ENCODE assay signal across 9 cellular contexts in genomic region chr3:49029563-49029884, GRCh38. TPM values are rescaled to one million over a fixed set of nuclear protein-coding genes. Genes with fewer than 3 reads are reported as not detected.
A peak's percentile ranks its signal among the peaks of the same experiment; 100 is the strongest.
DNase-seq lines count a peak whose midpoint lies in the region; ATAC-seq and TF ChIP-seq lines count a peak whose summit lies in the region.
"Had no signal": no experiment of that assay in that cellular context is flagged by ENCODE, and none has a peak within 500 bp of the region (broad histone marks: within the 10 kb centered on the region; RNA-seq: fewer than 3 reads in every experiment).

No MANE protein-coding gene starts in this region.

- H3K4me3 Mint-ChIP-seq in activated CD8-positive, alpha-beta T cell treated with anti-CD3 and anti-CD28 coated beads, Interleukin-2, amount 10 ng/mL, durations not matched to agents 7 days and 5 days: peak overlapping the region; percentile 92

- no peak for TF ChIP-seq POLR2A in spleen (IDR thresholded peaks at IDR 0.05)

- H3K27ac Mint-ChIP-seq in activated CD8-positive, alpha-beta T cell treated with anti-CD3 and anti-CD28 coated beads, Interleukin-2, amount 10 ng/mL, durations not matched to agents 7 days and 5 days: peak overlapping the region; percentile 96

- 1 to 4% (median 2%) methylated on average over 7 of the region's 7 CpGs for WGBS in spleen, 5 donors

- no peak for TF ChIP-seq CTCF in spleen (IDR thresholded peaks at IDR 0.05 in 8 of 11, conservative IDR thresholded peaks at IDR 0.05 in 3 of 11)

- CTCF ChIA-PET in activated CD8-positive, alpha-beta T cell treated with anti-CD3 and anti-CD28 coated beads, Interleukin-2, amount 10 ng/mL, durations not matched to agents 7 days and 5 days (lab: Charles Lee): interaction anchor here (1.0 to 2.2 kb wide), 5 partner anchors 12 to 64 kb away, joined by 3 to 23 read pairs (median 8); partner anchors contain the start of genes DALRD3, P4HTM and QRICH1

- peaks cover 47% of the 10 kb centered on the region for H3K4me1 Mint-ChIP-seq in activated CD8-positive, alpha-beta T cell treated with anti-CD3 and anti-CD28 coated beads, Interleukin-2, amount 10 ng/mL, durations not matched to agents 7 days and 5 days (ENCODE audit: low read depth)

- H3K9ac ChIP-seq in HUES6 (ENCODE audit: low read length) (no peak overlapping the region), iPS-18a (ENCODE audit: low read length) (no peak overlapping the region)

- no peaks in the 10 kb centered on the region for H3K9me3 Mint-ChIP-seq in activated CD8-positive, alpha-beta T cell treated with anti-CD3 and anti-CD28 coated beads, Interleukin-2, amount 10 ng/mL, durations not matched to agents 7 days and 5 days (ENCODE audit: insufficient read depth)

- DNase-seq in activated CD8-positive, alpha-beta T cell treated with anti-CD3 and anti-CD28 coated beads, Interleukin-2, amount 10 ng/mL, durations not matched to agents 7 days and 5 days: no peak
- DNase-seq in spleen: no peak
- DNase-seq in SKM-1 (lab: John Stamatoyannopoulos, UW; ENCODE audit: unreplicated experiment): no peak
- no peak for DNase-seq in islet precursor cell
- DNase-seq in NCI-H187 treated with DMSO at 0.1 percent for 48 hours (lab: John Stamatoyannopoulos, UW): no peak
- DNase-seq in stimulated activated CD4-positive, alpha-beta T cell treated with anti-CD3 and anti-CD28 coated beads, Interleukin-1b, Interleukin-23, amount 100 ng/mL, for 48 hours: no peak
- DNase-seq: cortex of kidney had no signal

- no peaks in the 10 kb centered on the region for H3K27me3 Mint-ChIP-seq in activated CD8-positive, alpha-beta T cell treated with anti-CD3 and anti-CD28 coated beads, Interleukin-2, amount 10 ng/mL, durations not matched to agents 7 days and 5 days (ENCODE audit: low read depth)

- H3K27ac ChIP-seq in HUES6 (ENCODE audit: low read depth, low read length) (no peak overlapping the region), iPS-18a (ENCODE audit: low read length) (no peak overlapping the region), spleen (peak overlapping the region; percentile 77 to 94 (median 92))

- peak overlapping the region; percentile 12; the same call in 1 of the 2 replicates for H3K4me3 ChIP-seq in HUES6 (ENCODE audit: low read depth, low read length)
- peak overlapping the region; percentile 72 for H3K4me3 ChIP-seq in iPS-18a (ENCODE audit: low read length)
- H3K4me3 ChIP-seq in spleen: peak overlapping the region in 7 of 8 donors; percentile 51 to 72 (median 54)

- H3K9me3 ChIP-seq in HUES6 (ENCODE audit: control insufficient read depth, insufficient read depth, low read depth, low read length) (no peaks in the 10 kb centered on the region), iPS-18a (ENCODE audit: control insufficient read depth, low read depth, low read length) (no peaks in the 10 kb centered on the region), spleen (no peaks in the 10 kb centered on the region)

- H3K36me3 Mint-ChIP-seq in activated CD8-positive, alpha-beta T cell treated with anti-CD3 and anti-CD28 coated beads, Interleukin-2, amount 10 ng/mL, durations not matched to agents 7 days and 5 days (ENCODE audit: low read depth): peaks cover 76% of the 10 kb centered on the region

- H3K36me3 ChIP-seq in HUES6 (ENCODE audit: control insufficient read depth, insufficient read depth, low read length): peaks cover 78% of the 10 kb centered on the region
- peaks cover 63% of the 10 kb centered on the region for H3K36me3 ChIP-seq in iPS-18a (ENCODE audit: control insufficient read depth, low read depth, low read length)
- peaks cover 0 to 80% (median 67%) of the 10 kb centered on the region in 6 donors for H3K36me3 ChIP-seq in spleen

- H3K4me1 ChIP-seq in HUES6 (ENCODE audit: control insufficient read depth, insufficient read depth, low read length): peaks cover 7% of the 10 kb centered on the region
- peaks cover 9% of the 10 kb centered on the region for H3K4me1 ChIP-seq in iPS-18a (ENCODE audit: control insufficient read depth, low read depth, low read length)
- peaks cover 8 to 53% (median 38%) of the 10 kb centered on the region in 6 donors for H3K4me1 ChIP-seq in spleen

- no peak for ATAC-seq in activated CD8-positive, alpha-beta T cell treated with anti-CD3 and anti-CD28 coated beads, Interleukin-2, amount 10 ng/mL, durations not matched to agents 7 days and 5 days

- intact Hi-C loops in spleen (cut with DNase I; ENCODE audit: low total_unique reads): loop anchor here (10.0 kb wide), 1 partner anchor 75 kb away; the partner anchor contains the start of gene QARS1

- POLR2A ChIA-PET in activated CD8-positive, alpha-beta T cell treated with anti-CD3 and anti-CD28 coated beads, Interleukin-2, amount 10 ng/mL, durations not matched to agents 7 days and 5 days (lab: Charles Lee): interaction anchor here (0.7 to 2.2 kb wide), 11 partner anchors 10 to 310 kb away, joined by 3 to 22 read pairs (median 4); partner anchors contain the start of genes DALRD3, P4HTM, QRICH1 and USP4

- H3K27me3 ChIP-seq in HUES6 (ENCODE audit: control insufficient read depth, insufficient read depth, low read length) (no peaks in the 10 kb centered on the region), iPS-18a (ENCODE audit: control insufficient read depth, insufficient read depth, low read length) (no peaks in the 10 kb centered on the region), spleen (replicated peaks in 1 of 7) (no peaks in the 10 kb centered on the region)

RNA-seq across cellular contexts. Expression of gene IMPDH2, which starts 0.3 kb away (rescaled TPM):
- total RNA-seq in activated CD8-positive, alpha-beta T cell treated with anti-CD3 and anti-CD28 coated beads, Interleukin-2, amount 10 ng/mL, durations not matched to agents 7 days and 5 days: 100 to 1,000 TPM; 227 to 229 TPM
- 100 to 1,000 TPM in 2 of 7 donors, 10 to 100 TPM in 5; 84.4 to 104 (median 90.8) TPM for total RNA-seq in spleen
- 100 to 1,000 TPM in 2 of 3 donors, 10 to 100 TPM in 1; 99.2 to 127 (median 102) TPM for polyA plus RNA-seq in spleen

RNA-seq across cellular contexts. Expression of gene NDUFAF3, which starts 7.6 kb away (rescaled TPM):
- total RNA-seq in activated CD8-positive, alpha-beta T cell treated with anti-CD3 and anti-CD28 coated beads, Interleukin-2, amount 10 ng/mL, durations not matched to agents 7 days and 5 days: 10 to 100 TPM; 92.1 to 93.7 TPM
- 10 to 100 TPM; 63.8 to 98.5 (median 80.1) TPM for total RNA-seq in spleen
- 10 to 100 TPM; 69.1 to 88.4 (median 77.4) TPM for polyA plus RNA-seq in spleen

RNA-seq across cellular contexts. Expression of gene DALRD3, which starts 11.1 kb away (rescaled TPM):
- total RNA-seq in activated CD8-positive, alpha-beta T cell treated with anti-CD3 and anti-CD28 coated beads, Interleukin-2, amount 10 ng/mL, durations not matched to agents 7 days and 5 days: 10 to 100 TPM; 24.7 to 25.4 TPM
- 10 to 100 TPM; 16.4 to 27.5 (median 22.3) TPM for total RNA-seq in spleen
- polyA plus RNA-seq in spleen: 10 to 100 TPM; 28.5 to 32.0 (median 30.1) TPM

RNA-seq across cellular contexts. Expression of gene WDR6, which starts 22.3 kb away (rescaled TPM):
- 100 to 1,000 TPM; 134 to 140 TPM for total RNA-seq in activated CD8-positive, alpha-beta T cell treated with anti-CD3 and anti-CD28 coated beads, Interleukin-2, amount 10 ng/mL, durations not matched to agents 7 days and 5 days
- 100 to 1,000 TPM; 109 to 171 (median 141) TPM for total RNA-seq in spleen
- 100 to 1,000 TPM in 2 of 3 donors, 10 to 100 TPM in 1; 96.9 to 169 (median 161) TPM for polyA plus RNA-seq in spleen

RNA-seq across cellular contexts. Expression of gene P4HTM, which starts 39.5 kb away (rescaled TPM):
- 10 to 100 TPM; 35.2 to 39.6 TPM for total RNA-seq in activated CD8-positive, alpha-beta T cell treated with anti-CD3 and anti-CD28 coated beads, Interleukin-2, amount 10 ng/mL, durations not matched to agents 7 days and 5 days
- total RNA-seq in spleen: 10 to 100 TPM; 27.3 to 49.3 (median 32.6) TPM
- polyA plus RNA-seq in spleen: 10 to 100 TPM; 20.8 to 37.2 (median 25.7) TPM

Comparison
In these comparisons a context has a peak if more than half of its experiments do, and no peak if none do; other contexts are left out.
1. H3K27ac ChIP-seq: peak in spleen (8 of 8); none in HUES6 (single experiment) and iPS-18a (single experiment).
2. H3K4me3 ChIP-seq: peak in every context shown above with its lines; median percentile 72 in iPS-18a; 54 in spleen; 12 in HUES6.